18 cellular contexts compared by ENCODE assay signal in the genomic region with DNA sequence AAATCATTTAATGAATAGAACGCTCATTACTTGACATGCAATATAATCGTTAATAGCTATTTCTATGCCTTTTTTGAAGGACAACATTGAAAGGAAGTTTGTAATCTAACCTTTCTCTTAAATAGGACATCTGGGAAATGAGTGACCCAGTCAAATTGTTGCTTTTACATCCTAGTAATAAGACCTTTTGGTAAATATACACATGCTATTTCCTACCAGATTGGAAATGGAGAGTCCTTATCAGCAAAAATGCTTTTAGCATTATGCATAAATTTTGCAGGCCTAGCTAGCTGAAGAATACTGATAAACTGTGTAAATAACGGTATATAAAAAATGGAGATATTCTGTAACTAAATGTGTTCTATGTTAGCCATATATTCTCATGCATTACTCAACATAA.
"Had no signal": no experiment of that assay in that cellular context is flagged by ENCODE, and none has a peak within 500 bp of the region (broad histone marks: within the 10 kb centered on the region; RNA-seq: fewer than 3 reads in every experiment).

No MANE protein-coding gene starts in this region.

- FAIRE-seq: colon, islet of Langerhans had no signal

- H3K4me1 ChIP-seq: foreskin keratinocyte, heart left ventricle had no signal

- H3K36me3 ChIP-seq: heart left ventricle, neutrophil had no signal

- H3K9me3 ChIP-seq: heart left ventricle, neutrophil had no signal

- ATAC-seq: foreskin keratinocyte; heart left ventricle; sciatic nerve; stimulated activated naive B cell treated with anti-CD40 and anti-IgM and Interleukin-4, amounts not matched to agents 10 μg/mL and 1 μg/mL and 100 μg/mL, for 72 hours; stimulated activated naive CD8-positive, alpha-beta T cell treated with anti-CD3 and anti-CD28 coated beads, Interleukin-15, amount 100 ng/mL, for 72 hours had no signal

- H3K36me3 Mint-ChIP-seq: naive B cell; stimulated activated naive B cell treated with anti-CD40 and anti-IgM and Interleukin-4, amounts not matched to agents 10 μg/mL and 1 μg/mL and 100 μg/mL, for 72 hours had no signal

- H3K27ac ChIP-seq: foreskin keratinocyte, heart left ventricle, neutrophil had no signal

- H3K4me3 ChIP-seq: heart left ventricle had no signal

- H3K27ac Mint-ChIP-seq: dendritic cell treated with granulocyte-macrophage colony-stimulating factor and Interleukin-4, amounts not matched to agents 40 ng/mL and 50 ng/mL, for 4 days; naive B cell; nephron progenitor cell; stimulated activated naive B cell treated with anti-CD40 and anti-IgM and Interleukin-4, amounts not matched to agents 10 μg/mL and 1 μg/mL and 100 μg/mL, for 72 hours; stimulated activated naive CD8-positive, alpha-beta T cell treated with anti-CD3 and anti-CD28 coated beads, Interleukin-15, amount 100 ng/mL, for 72 hours had no signal

- H3K4me3 Mint-ChIP-seq: dendritic cell treated with granulocyte-macrophage colony-stimulating factor and Interleukin-4, amounts not matched to agents 40 ng/mL and 50 ng/mL, for 4 days; naive B cell; nephron progenitor cell; stimulated activated naive B cell treated with anti-CD40 and anti-IgM and Interleukin-4, amounts not matched to agents 10 μg/mL and 1 μg/mL and 100 μg/mL, for 72 hours; stimulated activated naive CD8-positive, alpha-beta T cell treated with anti-CD3 and anti-CD28 coated beads, Interleukin-15, amount 100 ng/mL, for 72 hours had no signal

- H3K4me1 Mint-ChIP-seq: naive B cell; nephron progenitor cell; stimulated activated naive B cell treated with anti-CD40 and anti-IgM and Interleukin-4, amounts not matched to agents 10 μg/mL and 1 μg/mL and 100 μg/mL, for 72 hours; stimulated activated naive CD8-positive, alpha-beta T cell treated with anti-CD3 and anti-CD28 coated beads, Interleukin-15, amount 100 ng/mL, for 72 hours had no signal

- DNase-seq: heart left ventricle; hippocampal formation; mesendoderm; naive B cell; nephron progenitor cell; posterior cingulate gyrus; stimulated activated CD4-positive, alpha-beta T cell treated with anti-CD3 and anti-CD28 coated beads, Interleukin-2, amount 100 ng/mL, for 24 hours; stimulated activated CD4-positive, alpha-beta T cell treated with anti-CD3 and anti-CD28 coated beads, Interleukin-4, amount 100 ng/mL, for 4 hours; stimulated activated naive B cell treated with anti-CD40 and anti-IgM and Interleukin-4, amounts not matched to agents 10 μg/mL and 1 μg/mL and 100 μg/mL, for 72 hours; stimulated activated naive CD8-positive, alpha-beta T cell treated with anti-CD3 and anti-CD28 coated beads, Interleukin-15, amount 100 ng/mL, for 72 hours; substantia nigra; trophoblast cell had no signal

- H3K9me3 Mint-ChIP-seq: dendritic cell treated with granulocyte-macrophage colony-stimulating factor and Interleukin-4, amounts not matched to agents 40 ng/mL and 50 ng/mL, for 4 days; nephron progenitor cell; stimulated activated naive B cell treated with anti-CD40 and anti-IgM and Interleukin-4, amounts not matched to agents 10 μg/mL and 1 μg/mL and 100 μg/mL, for 72 hours; stimulated activated naive CD8-positive, alpha-beta T cell treated with anti-CD3 and anti-CD28 coated beads, Interleukin-15, amount 100 ng/mL, for 72 hours had no signal

- H3K27me3 Mint-ChIP-seq: dendritic cell treated with granulocyte-macrophage colony-stimulating factor and Interleukin-4, amounts not matched to agents 40 ng/mL and 50 ng/mL, for 4 days; naive B cell; stimulated activated naive B cell treated with anti-CD40 and anti-IgM and Interleukin-4, amounts not matched to agents 10 μg/mL and 1 μg/mL and 100 μg/mL, for 72 hours; stimulated activated naive CD8-positive, alpha-beta T cell treated with anti-CD3 and anti-CD28 coated beads, Interleukin-15, amount 100 ng/mL, for 72 hours had no signal

- H3K27me3 ChIP-seq: foreskin keratinocyte, heart left ventricle, neutrophil had no signal
